Comparison of ENCODE assay signal across 10 cellular contexts in the genomic region with DNA sequence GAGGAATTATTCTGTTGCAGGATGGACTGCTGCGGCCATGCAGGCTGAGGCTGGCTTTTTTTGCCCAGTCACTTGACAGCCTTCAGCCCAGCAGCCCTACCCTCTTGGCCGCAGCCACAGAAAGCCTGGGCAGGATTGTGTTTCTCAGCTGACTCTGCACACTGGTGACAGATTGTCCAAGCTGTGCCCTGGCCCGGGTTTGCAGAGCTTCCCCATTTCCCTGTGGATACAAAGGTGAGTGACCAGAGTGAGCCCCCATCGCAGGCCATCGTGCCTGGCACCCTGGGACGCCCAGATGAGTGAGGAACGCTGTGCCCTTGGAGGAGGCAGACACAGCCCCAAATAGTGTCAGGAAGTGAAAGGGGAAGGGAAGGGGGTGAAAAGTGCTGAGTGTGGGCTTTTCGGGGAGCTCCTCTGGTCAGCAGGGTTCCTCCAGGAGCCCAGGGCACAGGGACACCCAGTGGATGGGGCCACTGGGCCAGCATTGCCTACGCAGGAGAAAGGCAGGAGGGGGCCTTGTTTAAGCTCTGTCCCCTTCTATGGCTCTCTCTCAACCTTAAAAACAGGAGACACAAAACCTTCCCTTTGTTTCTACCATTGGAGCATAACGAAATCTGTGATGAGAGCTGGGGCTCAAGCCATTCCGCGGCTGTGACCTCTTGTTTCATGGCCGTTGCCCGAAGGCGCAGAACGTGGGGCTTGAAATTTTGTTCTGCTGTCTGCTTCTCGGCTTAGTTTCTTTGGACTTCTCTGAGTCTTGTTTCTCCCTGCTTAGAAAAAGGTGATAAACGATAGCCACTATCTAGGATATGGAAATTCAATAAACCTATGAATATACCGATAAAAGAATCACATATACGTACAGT.
A peak's percentile ranks its signal among the peaks of the same experiment; 100 is the strongest.
DNase-seq lines count a peak whose midpoint lies in the region; ATAC-seq and TF ChIP-seq lines count a peak whose summit lies in the region.
"Had no signal": no experiment of that assay in that cellular context is flagged by ENCODE, and none has a peak within 500 bp of the region (broad histone marks: within the 10 kb centered on the region; RNA-seq: fewer than 3 reads in every experiment).

No MANE protein-coding gene starts in this region.

- peak overlapping the region; percentile 32 for H3K27ac ChIP-seq in angular gyrus (ENCODE audit: low read depth, low read length)

- peak; percentile 73 for DNase-seq in CD1c-positive myeloid dendritic cell (ENCODE audit: extremely low spot score)
- peak; percentile 82 for DNase-seq in left ventricle myocardium superior
- peak; percentile 37 for DNase-seq in retinal pigment epithelial cell (ENCODE audit: low read depth)
- no peak for DNase-seq in dermis blood vessel endothelial cell
- DNase-seq in GF-D8 (lab: John Stamatoyannopoulos, UW), result no peak
- DNase-seq in HCEC 1CT, result no peak
- DNase-seq in SIG-M5 treated with dmso at 0.1 percent for 504 hours (lab: John Stamatoyannopoulos, UW; ENCODE audit: unreplicated experiment), result no peak
- DNase-seq: MG63; NK-92 treated with Interleukin-12 subunit alpha and Interleukin-12 subunit beta, amount 100 ng/mL, for 24 hours had no signal

- no peak for TF ChIP-seq CTCF in retinal pigment epithelial cell (conservative IDR thresholded peaks at IDR 0.05; ENCODE audit: low read depth, low read length)

- intact Hi-C loops in left ventricle myocardium superior (cut with micrococcal nuclease), result loop anchor here (10.0 kb wide), 1 partner anchor 101 kb away; no protein-coding TSS in a partner anchor

- ATAC-seq in left ventricle myocardium superior, result peak; percentile 84

- H3K4me3 ChIP-seq in retinal pigment epithelial cell (ENCODE audit: low read length), result no peak overlapping the region
- H3K4me3 ChIP-seq: MG63 had no signal

Comparison
In these comparisons a context has a peak if more than half of its experiments do, and no peak if none do; other contexts are left out.
1. DNase-seq: peak in CD1c-positive myeloid dendritic cell (single experiment), left ventricle myocardium superior (single experiment) and retinal pigment epithelial cell (single experiment); none in dermis blood vessel endothelial cell (single experiment), GF-D8 (single experiment), HCEC 1CT (single experiment) and SIG-M5 treated with dmso at 0.1 percent for 504 hours (single experiment).